In genomic region chrX:101117701-101118100, GRCh38 we compare ENCODE assay signal across 16 cellular contexts. TPM values are rescaled to one million over a fixed set of nuclear protein-coding genes. Genes with fewer than 3 reads are reported as not detected.
A peak's percentile ranks its signal among the peaks of the same experiment; 100 is the strongest.
DNase-seq lines count a peak whose midpoint lies in the region; ATAC-seq, FAIRE-seq and TF ChIP-seq lines count a peak whose summit lies in the region.
"Had no signal": no experiment of that assay in that cellular context is flagged by ENCODE, and none has a peak within 500 bp of the region (broad histone marks: within the 10 kb centered on the region; RNA-seq: fewer than 3 reads in every experiment).

No MANE protein-coding gene starts in this region.

- H2BK120ac ChIP-seq in mesenchymal stem cell (ENCODE audit: low read depth, low read length): no peak overlapping the region

- H3K79me1 ChIP-seq in mesenchymal stem cell (replicated peaks; ENCODE audit: low read length, poor library complexity, severe bottlenecking): no peaks in the 10 kb centered on the region

- H3K23ac ChIP-seq in mesenchymal stem cell (ENCODE audit: low read length in 2 of 2): no peak overlapping the region

- no peak for DNase-seq in A549 (ENCODE audit: low read depth in 1 of 2, low spot score in 1 of 2)
- peak; percentile 36 for DNase-seq in LHCN-M2 (ENCODE audit: low read depth)
- DNase-seq in fibroblast of gingiva (ENCODE audit: low read depth): peak; percentile 29
- DNase-seq in mesenchymal stem cell: no peak
- DNase-seq in iPS-NIHi7 (ENCODE audit: extremely low spot score): no peak
- no peak for DNase-seq in tibial nerve (ENCODE audit: low spot score in 2 of 2)
- no peak for DNase-seq in heart left ventricle
- DNase-seq in UCSD-AML1 (lab: John Stamatoyannopoulos, UW; ENCODE audit: unreplicated experiment): no peak
- DNase-seq: COR-L47, H7, MM.1S, NCI-H1105, NCI-H187, PC-3 had no signal

- H3K27ac ChIP-seq in A549: no peak overlapping the region
- no peak overlapping the region for H3K27ac ChIP-seq in mesenchymal stem cell (ENCODE audit: low read length, poor library complexity, severe bottlenecking)
- no peak overlapping the region for H3K27ac ChIP-seq in tibial nerve
- H3K27ac ChIP-seq in heart left ventricle: no peak overlapping the region
- H3K27ac ChIP-seq: 22Rv1, C4-2B had no signal

- H2AK5ac ChIP-seq in mesenchymal stem cell (ENCODE audit: low read length, severe bottlenecking): no peak overlapping the region

- H3K4me1 ChIP-seq in A549 (no peaks in the 10 kb centered on the region), mesenchymal stem cell (ENCODE audit: control insufficient read depth, insufficient read depth, low read depth, low read length) (no peaks in the 10 kb centered on the region), tibial nerve (no peaks in the 10 kb centered on the region), heart left ventricle (no peaks in the 10 kb centered on the region)

- no peak for FAIRE-seq in A549 (lab: Jason Lieb, UNC)

- no peak overlapping the region for H2AFZ ChIP-seq in mesenchymal stem cell (ENCODE audit: low read depth, low read length)

- no peak overlapping the region for H3K14ac ChIP-seq in mesenchymal stem cell (ENCODE audit: low read length in 2 of 2)

- H4K91ac ChIP-seq in mesenchymal stem cell (ENCODE audit: low read length): no peak overlapping the region

- H3K36me3 ChIP-seq in mesenchymal stem cell (ENCODE audit: control insufficient read depth in 1 of 2, insufficient read depth in 2 of 2, low read depth in 1 of 2, low read length in 2 of 2) (peaks cover 0 to 3% of the 10 kb centered on the region in 2 experiments), tibial nerve (peaks cover 0 to 13% (median 0%) of the 10 kb centered on the region in 3 donors), heart left ventricle (no peaks in the 10 kb centered on the region)

- intact Hi-C loops in heart left ventricle (cut with DNase I): no loop called here

- no peak overlapping the region for H3K4me3 ChIP-seq in A549
- H3K4me3 ChIP-seq in mesenchymal stem cell (ENCODE audit: insufficient read depth in 1 of 2, low read depth in 1 of 2, low read length in 2 of 2): peak overlapping the region in 1 of 2 experiments; percentile 53
- no peak overlapping the region for H3K4me3 ChIP-seq in tibial nerve
- H3K4me3 ChIP-seq in heart left ventricle: no peak overlapping the region

- TF ChIP-seq EP300 in A549 (IDR thresholded peaks at IDR 0.05) (no peak), tibial nerve (IDR thresholded peaks at IDR 0.05) (no peak)

- H2BK12ac ChIP-seq in mesenchymal stem cell (ENCODE audit: low read length in 2 of 2): no peak overlapping the region

- H3K9me3 ChIP-seq in A549 (no peaks in the 10 kb centered on the region), mesenchymal stem cell (ENCODE audit: control insufficient read depth, low read length) (no peaks in the 10 kb centered on the region), tibial nerve (no peaks in the 10 kb centered on the region), heart left ventricle (no peaks in the 10 kb centered on the region)

- 92% methylated on average over 3 of the region's 3 CpGs for WGBS in A549 (ENCODE audit: missing lambda C conversion rate)
- WGBS in mesenchymal stem cell: 96% methylated on average over 1 of the region's 3 CpGs
- WGBS in tibial nerve, 2 donors: 60 to 78% methylated on average over 3 of the region's 3 CpGs
- WGBS in heart left ventricle, 4 donors: 54 to 88% (median 71%) methylated on average over 3 of the region's 3 CpGs

- TF ChIP-seq POLR2A in A549 (IDR thresholded peaks at IDR 0.05; ENCODE audit: low read length): no peak
- no peak for TF ChIP-seq POLR2A in tibial nerve (IDR thresholded peaks at IDR 0.05)
- TF ChIP-seq POLR2A in heart left ventricle (IDR thresholded peaks at IDR 0.05): no peak

- CTCF ChIA-PET in A549 (lab: Yijun Ruan, JAX): no interaction called here

- H2BK15ac ChIP-seq in mesenchymal stem cell (ENCODE audit: low read depth, poor library complexity, severe bottlenecking): no peak overlapping the region

- POLR2A ChIA-PET in A549 (lab: Yijun Ruan, JAX): no interaction called here

- H3K4me2 ChIP-seq in A549 (no peak overlapping the region), mesenchymal stem cell (ENCODE audit: low read length, poor library complexity, severe bottlenecking) (no peak overlapping the region)

- H3K18ac ChIP-seq in mesenchymal stem cell (ENCODE audit: low read depth in 1 of 2, low read length in 2 of 2): no peak overlapping the region

- H2BK5ac ChIP-seq in mesenchymal stem cell (ENCODE audit: low read depth, low read length, poor library complexity, severe bottlenecking): no peak overlapping the region

- H3K27me3 ChIP-seq in mesenchymal stem cell (ENCODE audit: control insufficient read depth in 1 of 2, insufficient read depth in 1 of 2, low read length in 2 of 2) (no peaks in the 10 kb centered on the region), tibial nerve (peaks cover 0 to 3% of the 10 kb centered on the region in 2 donors), heart left ventricle (no peaks in the 10 kb centered on the region)

- TF ChIP-seq CTCF in A549 (IDR thresholded peaks at IDR 0.05) (no peak), tibial nerve (IDR thresholded peaks at IDR 0.05) (no peak), heart left ventricle (IDR thresholded peaks at IDR 0.05) (no peak)

- H4K8ac ChIP-seq in mesenchymal stem cell (ENCODE audit: low read length): no peak overlapping the region

- no peak overlapping the region for H3K4ac ChIP-seq in mesenchymal stem cell (ENCODE audit: low read depth in 1 of 2, low read length in 2 of 2)

- no peak for TF ChIP-seq RAD21 in A549 (conservative IDR thresholded peaks at IDR 0.05 in 1 of 2, IDR thresholded peaks at IDR 0.05 in 1 of 2)

- H3K9ac ChIP-seq in mesenchymal stem cell (ENCODE audit: low read length): peak overlapping the region; percentile 72

- ATAC-seq in A549 (no peak), heart left ventricle (no peak)
- ATAC-seq: PC-3 had no signal

TF ChIP-seq in A549, 52 proteins besides CTCF, POLR2A, EP300 and RAD21:
- TF ChIP-seq HDAC2 (IDR thresholded peaks at IDR 0.05) (no peak), MAFK (IDR thresholded peaks at IDR 0.05; ENCODE audit: partially characterized antibody) (peak; percentile 14)
TF ChIP-seq in A549: peak in this region for 1.

RNA-seq across cellular contexts. Expression of gene CENPI, which starts 19.7 kb away (rescaled TPM):
- 20.7 and 20.9 TPM in 2 replicates for polyA plus RNA-seq in A549 (2011; rRNA removed)
- polyA plus RNA-seq in A549 (2012; cell fraction: cytosol; rRNA removed): 6.4 and 7.8 TPM in 2 replicates
- 6.0 and 9.9 TPM in 2 replicates for polyA plus RNA-seq in A549 (2012; cell fraction: nucleus; rRNA removed)
- 17.7 to 19.5 TPM (median 18.4 TPM) in 3 replicates for polyA plus RNA-seq in A549 (2017; fragmentation: RNase III; extraction: RNeasy Plus Mini Kit Qiagen cat#74134 plus additional on column Dnase treatment)
- polyA minus RNA-seq in A549 (2011; rRNA and poly(A)+ RNA removed): 19.0 and 20.5 TPM in 2 replicates
- 32.4 and 35.9 TPM in 2 replicates for total RNA-seq in LHCN-M2 (2014; rRNA removed)
- polyA plus RNA-seq in LHCN-M2 (2012): 8.0 TPM
- polyA plus RNA-seq in mesenchymal stem cell (2013, experiment 1 of 2): 3.1 TPM
- 2.7 TPM for polyA plus RNA-seq in mesenchymal stem cell (2013, experiment 2 of 2)
- 1 to 10 TPM; 2.1 to 5.2 (median 2.8) TPM for total RNA-seq in tibial nerve
- total RNA-seq in heart left ventricle: 1 to 10 TPM in 1 of 9 donors, under 1 TPM in 8; 0.20 to 3.3 (median 0.30) TPM
- polyA plus RNA-seq in heart left ventricle: under 1 TPM; 0.42 to 0.71 TPM

RNA-seq across cellular contexts. Expression of gene TMEM35A, which starts 39.0 kb away (rescaled TPM):
- polyA plus RNA-seq in A549 (2011; rRNA removed) (0.05 TPM in 1 of 2 replicates, not detected in the other), A549 (2017; fragmentation: RNase III; extraction: RNeasy Plus Mini Kit Qiagen cat#74134 plus additional on column Dnase treatment) (not detected in 3 replicates), heart left ventricle (under 1 TPM; 0.04 to 0.15 TPM)
- polyA plus RNA-seq in A549 (2012; cell fraction: cytosol; rRNA removed): 0.01 TPM in 1 of 2 replicates, not detected in the other
- polyA plus RNA-seq in A549 (2012; cell fraction: nucleus; rRNA removed): not detected in 2 replicates
- not detected in 2 replicates for polyA minus RNA-seq in A549 (2011; rRNA and poly(A)+ RNA removed)
- total RNA-seq in LHCN-M2 (2014; rRNA removed) (3.5 and 3.8 TPM in 2 replicates), tibial nerve (1 to 10 TPM in 2 of 4 donors, under 1 TPM in 2; 0.30 to 2.7 (median 0.85) TPM), heart left ventricle (1 to 10 TPM in 1 of 9 donors, under 1 TPM in 3, not detected in 5; 0.12 to 1.1 (median 0.14) TPM)
- 1.3 TPM for polyA plus RNA-seq in LHCN-M2 (2012)
- 19.3 TPM for polyA plus RNA-seq in mesenchymal stem cell (2013, experiment 1 of 2)
- polyA plus RNA-seq in mesenchymal stem cell (2013, experiment 2 of 2): 19.7 TPM
- total RNA-seq: PC-3 had no signal

Comparison
In these comparisons a context has a peak if more than half of its experiments do, and no peak if none do; other contexts are left out.
1. DNase-seq: peak in LHCN-M2 (single experiment) and fibroblast of gingiva (single experiment); none in A549 (0 of 2), mesenchymal stem cell (single experiment), iPS-NIHi7 (single experiment), tibial nerve (0 of 2), heart left ventricle (0 of 5) and UCSD-AML1 (single experiment).